ENCODE assay signal across 20 cellular contexts in the genomic region with DNA sequence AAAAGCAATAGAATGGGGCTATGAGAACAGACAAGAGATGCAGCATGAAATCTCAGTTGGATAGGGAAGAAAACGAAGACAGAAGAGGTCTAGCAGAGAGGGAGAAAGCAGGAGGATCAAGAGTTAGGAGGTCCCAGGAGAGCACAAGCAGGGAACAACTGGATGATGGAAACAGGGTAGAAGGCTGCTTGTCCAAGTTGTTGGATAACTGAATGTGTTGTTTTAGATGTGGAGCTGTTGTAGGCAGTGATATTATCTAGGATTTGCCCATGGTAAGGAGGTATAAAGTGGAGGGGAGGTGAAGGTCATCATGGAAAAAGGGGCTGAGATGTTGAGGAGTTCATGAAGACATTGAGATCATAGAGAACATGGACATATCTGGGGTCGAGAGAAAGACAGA. TPM values are rescaled to one million over a fixed set of nuclear protein-coding genes. Genes with fewer than 3 reads are reported as not detected.
DNase-seq lines count a peak whose midpoint lies in the region; ATAC-seq, FAIRE-seq and TF ChIP-seq lines count a peak whose summit lies in the region.
"Had no signal": no experiment of that assay in that cellular context is flagged by ENCODE, and none has a peak within 500 bp of the region (broad histone marks: within the 10 kb centered on the region; RNA-seq: fewer than 3 reads in every experiment).

No MANE protein-coding gene starts in this region.

- no peak for TF ChIP-seq CTCF in testis (IDR thresholded peaks at IDR 0.05)

- peaks cover 3% of the 10 kb centered on the region; the same call in 1 of the 2 replicates for H3K36me3 ChIP-seq in SK-N-MC (ENCODE audit: insufficient read depth, low read length)
- no peaks in the 10 kb centered on the region for H3K36me3 ChIP-seq in testis (ENCODE audit: low read depth, missing control alignments)

- no peaks in the 10 kb centered on the region for H3K27me3 ChIP-seq in testis

- H3K4me1 ChIP-seq in testis = peaks cover 32% of the 10 kb centered on the region

- intact Hi-C loops in testis (cut with DNase I; ENCODE audit: low total_unique reads) = no loop called here

- no peaks in the 10 kb centered on the region for H3K9me3 ChIP-seq in SK-N-MC (ENCODE audit: low read depth, low read length)
- H3K9me3 ChIP-seq in testis = no peaks in the 10 kb centered on the region

- peak overlapping the region; percentile 41 for H3K9ac ChIP-seq in SK-N-MC (ENCODE audit: insufficient read length)

- DNase-seq in GM12892 (ENCODE audit: insufficient read length) (no peak), SK-N-MC (ENCODE audit: low read depth, low spot score) (no peak), testis (no peak)
- no peak for DNase-seq in central memory CD4-positive, alpha-beta T cell
- DNase-seq: DMS79, HCEC 1CT, Karpas-422, NCI-H1105 treated with DMSO at 0.1 percent for 48 hours, NCI-H1694, NCI-H510A treated with DMSO at 0.1 percent for 48 hours, NCI-H774, SHP77 treated with DMSO at 0.1 percent for 48 hours, T-helper 9 cell had no signal

- TF ChIP-seq POLR2A in GM12892 (IDR thresholded peaks at IDR 0.05; ENCODE audit: low read depth, low read length) (no peak), testis (IDR thresholded peaks at IDR 0.05) (no peak)

- peak; percentile 12 for ATAC-seq in HG03460 (IDR thresholded peaks at IDR 0.05; ENCODE audit: unreplicated experiment)
- ATAC-seq in HG02981 (IDR thresholded peaks at IDR 0.05; ENCODE audit: unreplicated experiment) = no peak
- no peak for ATAC-seq in HG02759 (IDR thresholded peaks at IDR 0.05; ENCODE audit: unreplicated experiment)
- ATAC-seq: SK-N-SH treated with all-trans-retinoic acid at 6 μM for 48 hours had no signal

- 66 to 90% methylated on average over 2 of the region's 2 CpGs for WGBS in testis, 2 donors

- peak; percentile 38 for FAIRE-seq in GM12892 (lab: Jason Lieb, UNC)
- FAIRE-seq: G401.6 had no signal

- H3K27ac ChIP-seq in SK-N-MC = peak overlapping the region; percentile 76
- peak overlapping the region; percentile 69 to 81 for H3K27ac ChIP-seq in testis
- H3K27ac ChIP-seq: C4-2B had no signal

- H3K4me3 ChIP-seq in SK-N-MC (peak overlapping the region; percentile 56), testis (no peak overlapping the region)

RNA-seq across cellular contexts. Expression of gene RHOBTB3, which starts 12.4 kb away (rescaled TPM):
- polyA plus RNA-seq in GM12892 (2012; ENCODE audit: missing spikeins) = 2.5 TPM
- total RNA-seq in testis = 100 to 1,000 TPM; 163 to 190 TPM
- 44.1 TPM for polyA plus RNA-seq in testis (ENCODE audit: insufficient read depth, low read depth, low replicate concordance)

RNA-seq across cellular contexts. Expression of gene SPATA9, which starts 35.9 kb away (rescaled TPM):
- polyA plus RNA-seq in GM12892 (2012; ENCODE audit: missing spikeins) = 0.19 TPM
- 10 to 100 TPM in 1 of 2 donors, 1 to 10 TPM in 1; 7.4 to 21.2 TPM for total RNA-seq in testis
- 36.9 TPM for polyA plus RNA-seq in testis (ENCODE audit: insufficient read depth, low read depth, low replicate concordance)
- total RNA-seq: T-cell had no signal
